ENCODE assay signal across 11 cellular contexts in genomic region chr18:48979944-48980890, GRCh38. TPM values are rescaled to one million over a fixed set of nuclear protein-coding genes. Genes with fewer than 3 reads are reported as not detected.
DNase-seq lines count a peak whose midpoint lies in the region; ATAC-seq and TF ChIP-seq lines count a peak whose summit lies in the region.
"Had no signal": no experiment of that assay in that cellular context is flagged by ENCODE, and none has a peak within 500 bp of the region (broad histone marks: within the 10 kb centered on the region; RNA-seq: fewer than 3 reads in every experiment).

No MANE protein-coding gene starts in this region.

- peak; percentile 61 to 62 for DNase-seq in AML-193 (lab: John Stamatoyannopoulos, UW)
- DNase-seq in LoVo (ENCODE audit: low spot score) = peak; percentile 31
- DNase-seq in UCSD-AML1 (lab: John Stamatoyannopoulos, UW; ENCODE audit: unreplicated experiment) = peak; percentile 43
- DNase-seq in lung microvascular endothelial cell (ENCODE audit: low read depth in 2 of 2) = peak; percentile 27 to 66
- DNase-seq in HEK293T (ENCODE audit: extremely low spot score) = no peak
- DNase-seq in NCI-H526 treated with DMSO at 0.1 percent for 48 hours (lab: John Stamatoyannopoulos, UW) = no peak
- DNase-seq: KG1; nephron progenitor cell; stimulated activated naive CD4-positive, alpha-beta T cell treated with Interleukin-2 at 50 U/mL for 16 hours had no signal

- CTCF ChIA-PET in HEK293T (lab: Yijun Ruan, JAX) = no interaction called here

- POLR2A ChIA-PET in HEK293T (lab: Yijun Ruan, JAX) = no interaction called here

- ATAC-seq in HG03469 (IDR thresholded peaks at IDR 0.05; ENCODE audit: unreplicated experiment) = no peak
- ATAC-seq in HG02642 (IDR thresholded peaks at IDR 0.05; ENCODE audit: poor library complexity, unreplicated experiment) = no peak

TF ChIP-seq in HEK293T, 16 proteins besides CTCF, POLR2A, EP300 and RAD21:
- TF ChIP-seq LEF1 (IDR thresholded peaks at IDR 0.05; ENCODE audit: borderline replicate concordance) (no peak), L3MBTL2 (conservative IDR thresholded peaks at IDR 0.05) (no peak), ZNF384 (IDR thresholded peaks at IDR 0.05) (no peak)
TF ChIP-seq in HEK293T: peak in this region for 0.

RNA-seq across cellular contexts. Expression of gene SMAD7, which starts 29.5 kb away (rescaled TPM):
- total RNA-seq in lung microvascular endothelial cell = 3.0 and 3.1 TPM in 2 replicates

Comparison
In these comparisons a context has a peak if more than half of its experiments do, and no peak if none do; other contexts are left out.
1. DNase-seq: peak in AML-193 (2 of 2), LoVo (single experiment), UCSD-AML1 (single experiment) and lung microvascular endothelial cell (2 of 2); none in HEK293T (single experiment) and NCI-H526 treated with DMSO at 0.1 percent for 48 hours (single experiment).